In genomic region chr2:159774370-159774990, GRCh38 we compare ENCODE assay signal across 17 cellular contexts. TPM values are rescaled to one million over a fixed set of nuclear protein-coding genes. Genes with fewer than 3 reads are reported as not detected.
A peak's percentile ranks its signal among the peaks of the same experiment; 100 is the strongest.
DNase-seq lines count a peak whose midpoint lies in the region; ATAC-seq and TF ChIP-seq lines count a peak whose summit lies in the region.
"Had no signal": no experiment of that assay in that cellular context is flagged by ENCODE, and none has a peak within 500 bp of the region (broad histone marks: within the 10 kb centered on the region; RNA-seq: fewer than 3 reads in every experiment).

No MANE protein-coding gene starts in this region.

- H3K27ac Mint-ChIP-seq in Caco-2 (ENCODE audit: unreplicated experiment) (peak overlapping the region; percentile 27), T-helper 17 cell (peak overlapping the region; percentile 44)
- H3K27ac Mint-ChIP-seq: stimulated activated naive CD8-positive, alpha-beta T cell treated with anti-CD3 and anti-CD28 coated beads, Interleukin-15, Interleukin-2, amounts not matched to agents 100 ng/mL and 50 ng/mL, for 24 hours had no signal

- intact Hi-C loops in Caco-2 (cut with micrococcal nuclease; ENCODE audit: unreplicated experiment) (no loop called here), breast epithelium (cut with DNase I; ENCODE audit: low total_unique reads) (no loop called here), A673 (cut with micrococcal nuclease; ENCODE audit: unreplicated experiment) (no loop called here)

- H3K27me3 Mint-ChIP-seq in Caco-2 (ENCODE audit: insufficient read depth, unreplicated experiment) (no peaks in the 10 kb centered on the region), T-helper 17 cell (no peaks in the 10 kb centered on the region)
- H3K27me3 Mint-ChIP-seq: stimulated activated naive CD8-positive, alpha-beta T cell treated with anti-CD3 and anti-CD28 coated beads, Interleukin-15, Interleukin-2, amounts not matched to agents 100 ng/mL and 50 ng/mL, for 24 hours had no signal

- BruUV-seq in Caco-2 (replicated peaks; lab: Mats Ljungman, UMichigan) = no TSS peak
- BruUV-seq in A673 (replicated peaks; lab: Mats Ljungman, UMichigan) = no TSS peak

- H3K4me1 ChIP-seq in ACC112 (ENCODE audit: control insufficient read depth, insufficient read depth, low read length, unreplicated experiment) (peaks cover 20% of the 10 kb centered on the region), Caco-2 (peaks cover 7% of the 10 kb centered on the region), breast epithelium (no peaks in the 10 kb centered on the region), A673 (ENCODE audit: insufficient read depth, low read length, poor library complexity, severe bottlenecking) (no peaks in the 10 kb centered on the region)
- H3K4me1 ChIP-seq: gastroesophageal sphincter, pancreas had no signal

- peak overlapping the region; percentile 72 for H3K27ac ChIP-seq in ACC112 (ENCODE audit: low read depth, low read length)
- no peak overlapping the region for H3K27ac ChIP-seq in breast epithelium
- H3K27ac ChIP-seq in A673 (ENCODE audit: low read depth, low read length, poor library complexity, severe bottlenecking) = no peak overlapping the region
- H3K27ac ChIP-seq: gastroesophageal sphincter, pancreas, skin epidermis had no signal

- H3K27me3 ChIP-seq in ACC112 (ENCODE audit: insufficient read depth, low read length) (no peaks in the 10 kb centered on the region), Caco-2 (replicated peaks; ENCODE audit: control insufficient read depth, insufficient read depth, low read length) (no peaks in the 10 kb centered on the region), breast epithelium (no peaks in the 10 kb centered on the region), A673 (replicated peaks; ENCODE audit: insufficient read depth, low read depth, low read length, poor library complexity) (no peaks in the 10 kb centered on the region)
- H3K27me3 ChIP-seq: gastroesophageal sphincter, pancreas had no signal

- H3K36me3 Mint-ChIP-seq in Caco-2 (ENCODE audit: insufficient read depth, unreplicated experiment) (peaks cover 52% of the 10 kb centered on the region), T-helper 17 cell (ENCODE audit: low read depth) (no peaks in the 10 kb centered on the region)

- POLR2A ChIA-PET in Caco-2 (lab: Charles Lee) (no interaction called here), A673 (lab: Charles Lee; ENCODE audit: low non-redundant PET) (no interaction called here)

- H3K4me3 ChIP-seq in ACC112 (ENCODE audit: low read depth, low read length) = no peak overlapping the region
- no peak overlapping the region for H3K4me3 ChIP-seq in Caco-2 (ENCODE audit: low read depth, low read length)
- no peak overlapping the region for H3K4me3 ChIP-seq in breast epithelium
- no peak overlapping the region for H3K4me3 ChIP-seq in A673 (ENCODE audit: low read depth, low read length, poor library complexity, severe bottlenecking)
- H3K4me3 ChIP-seq: gastroesophageal sphincter, pancreas, skin epidermis had no signal

- no peaks in the 10 kb centered on the region for H3K79me2 ChIP-seq in ACC112 (ENCODE audit: control insufficient read depth, insufficient read depth, low read length, unreplicated experiment)

- H3K4me3 Mint-ChIP-seq in Caco-2 (ENCODE audit: unreplicated experiment) (no peak overlapping the region), T-helper 17 cell (no peak overlapping the region)
- H3K4me3 Mint-ChIP-seq: stimulated activated naive CD8-positive, alpha-beta T cell treated with anti-CD3 and anti-CD28 coated beads, Interleukin-15, Interleukin-2, amounts not matched to agents 100 ng/mL and 50 ng/mL, for 24 hours had no signal

- H3K4me1 Mint-ChIP-seq in Caco-2 (ENCODE audit: low read depth, unreplicated experiment) (peaks cover 19% of the 10 kb centered on the region), T-helper 17 cell (peaks cover 11% of the 10 kb centered on the region)

- H3K9me3 ChIP-seq in Caco-2 (no peaks in the 10 kb centered on the region), T-helper 17 cell (ENCODE audit: control insufficient read depth, low read length, poor library complexity, severe bottlenecking) (no peaks in the 10 kb centered on the region), breast epithelium (no peaks in the 10 kb centered on the region), A673 (ENCODE audit: low read depth, low read length, poor library complexity, severe bottlenecking) (no peaks in the 10 kb centered on the region)
- H3K9me3 ChIP-seq: gastroesophageal sphincter, pancreas had no signal

- TF ChIP-seq CTCF in Caco-2 (IDR thresholded peaks at IDR 0.05; ENCODE audit: insufficient read depth in 1 of 2, low read depth in 1 of 2, low read length in 1 of 2, severe bottlenecking in 1 of 2, unreplicated experiment in 1 of 2) (no peak), breast epithelium (IDR thresholded peaks at IDR 0.05) (no peak), A673 (conservative IDR thresholded peaks at IDR 0.05; ENCODE audit: low read depth, low read length) (no peak)

- H3K9me3 Mint-ChIP-seq in Caco-2 (ENCODE audit: unreplicated experiment) = no peaks in the 10 kb centered on the region
- H3K9me3 Mint-ChIP-seq: stimulated activated naive CD8-positive, alpha-beta T cell treated with anti-CD3 and anti-CD28 coated beads, Interleukin-15, Interleukin-2, amounts not matched to agents 100 ng/mL and 50 ng/mL, for 24 hours had no signal

- TF ChIP-seq POLR2A in breast epithelium (IDR thresholded peaks at IDR 0.05) = no peak

- no peak for DNase-seq in Caco-2
- DNase-seq in T-helper 17 cell = no peak
- no peak for DNase-seq in left lobe of liver (ENCODE audit: low spot score)
- no peak for DNase-seq in AG08396 (ENCODE audit: low spot score)
- DNase-seq in breast epithelium (ENCODE audit: low spot score in 2 of 2) = no peak
- DNase-seq in A673 (ENCODE audit: low spot score) = no peak
- DNase-seq in stimulated activated CD4-positive, alpha-beta T cell treated with anti-CD3 and anti-CD28 coated beads, Interleukin-12 subunit alpha, Interleukin-12 subunit beta, amount 100 ng/mL, for 4 hours = no peak
- DNase-seq: islet precursor cell, Karpas-422, midbrain, NCI-H146, NCI-H524, pancreas had no signal

- H2AFZ ChIP-seq in ACC112 (ENCODE audit: low read length, unreplicated experiment) = no peak overlapping the region

- peaks cover 7% of the 10 kb centered on the region; the same call in 1 of the 2 replicates for H3K36me3 ChIP-seq in ACC112 (ENCODE audit: insufficient read depth, low read length)
- H3K36me3 ChIP-seq in Caco-2 (ENCODE audit: control insufficient read depth, insufficient read depth, low read length) = no peaks in the 10 kb centered on the region
- H3K36me3 ChIP-seq in breast epithelium = no peaks in the 10 kb centered on the region
- H3K36me3 ChIP-seq in A673 (ENCODE audit: insufficient read depth, low read length, poor library complexity, severe bottlenecking) = no peaks in the 10 kb centered on the region
- H3K36me3 ChIP-seq: pancreas had no signal

- CTCF ChIA-PET in Caco-2 (lab: Charles Lee) (no interaction called here), A673 (lab: Charles Lee) (no interaction called here)

- no peak for ATAC-seq in T-helper 17 cell
- peak; percentile 27 for ATAC-seq in left lobe of liver
- ATAC-seq: gastroesophageal sphincter had no signal

RNA-seq across cellular contexts. Expression of gene CD302, which starts 23.5 kb away (rescaled TPM):
- 7.5 and 7.6 TPM in 2 replicates for total RNA-seq in Caco-2 (2022)
- total RNA-seq in T-helper 17 cell = 1 to 10 TPM; 1.5 to 3.0 TPM
- total RNA-seq in left lobe of liver = 98.8 TPM
- 100 to 1,000 TPM in 2 of 3 donors, 10 to 100 TPM in 1; 61.0 to 141 (median 105) TPM for total RNA-seq in breast epithelium
- total RNA-seq in A673 (2021) = 0.24 and 0.31 TPM in 2 replicates
